ENCODE assay signal across 1 cellular context in genomic region chr16:29804020-29804419, GRCh38.
TF ChIP-seq lines count a peak whose summit lies in the region.

No MANE protein-coding gene starts in this region.

TF ChIP-seq in GM12878, 131 proteins besides CTCF, POLR2A, EP300 and RAD21:
- TF ChIP-seq EED (IDR thresholded peaks at IDR 0.05; ENCODE audit: low read depth) (0 out of 2 replicates have a peak, but pooled peaks have one; percentile 30), ZNF24 (IDR thresholded peaks at IDR 0.05) (0 out of 2 replicates have a peak, but pooled peaks have one; percentile 25), CBFB (IDR thresholded peaks at IDR 0.05; ENCODE audit: low read depth) (no peak), POLR2AphosphoS2 (IDR thresholded peaks at IDR 0.05; ENCODE audit: low read depth, low read length) (peak; percentile 15; the same call in 1 of the 2 replicates), HDAC2 (IDR thresholded peaks at IDR 0.05) (no peak)
TF ChIP-seq in GM12878: peak in this region for 3.
